ENCODE assay signal across 22 cellular contexts in the genomic region with DNA sequence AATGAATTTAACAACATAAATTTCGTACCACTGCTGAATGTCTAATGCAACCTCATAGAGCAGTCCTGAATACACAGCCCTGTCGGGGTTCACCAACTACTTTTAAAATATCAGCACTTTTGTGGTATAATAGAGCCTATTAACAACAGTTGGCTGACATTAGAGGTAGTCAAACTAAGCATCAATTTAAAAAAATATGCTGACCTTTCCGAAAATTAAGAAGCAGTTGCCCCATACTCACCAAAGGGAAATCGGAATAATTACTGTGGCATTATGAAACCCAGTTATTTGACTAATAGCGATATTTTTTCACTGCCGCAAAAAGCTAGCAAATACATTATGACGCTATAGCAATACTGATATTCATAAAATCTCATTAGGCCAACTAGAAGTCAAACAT.
"Had no signal": no experiment of that assay in that cellular context is flagged by ENCODE, and none has a peak within 500 bp of the region (broad histone marks: within the 10 kb centered on the region; RNA-seq: fewer than 3 reads in every experiment).

No MANE protein-coding gene starts in this region.

- H3K9me3 ChIP-seq: esophagus squamous epithelium, gastrocnemius medialis, left lung, lower lobe of right lung, mucosa of descending colon had no signal

- ATAC-seq: gastrocnemius medialis, left cardiac atrium, left lung, left ventricle myocardium superior, lower lobe of right lung, mucosa of descending colon had no signal

- H3K27ac ChIP-seq: coronary artery, dorsolateral prefrontal cortex, esophagus squamous epithelium, gastrocnemius medialis, heart right ventricle, left lung, lower lobe of right lung had no signal

- FAIRE-seq: colon, endothelial cell of umbilical vein, islet of Langerhans, keratinocyte had no signal

- H3K27me3 ChIP-seq: dorsolateral prefrontal cortex, esophagus squamous epithelium, gastrocnemius medialis, heart right ventricle, left lung had no signal

- DNase-seq: dermis blood vessel endothelial cell; dorsolateral prefrontal cortex; effector CD4-positive, alpha-beta T cell; effector memory CD4-positive, alpha-beta T cell; esophagus squamous epithelium; foreskin melanocyte; gastrocnemius medialis; glutamatergic neuron; head of caudate nucleus; heart right ventricle; hippocampal formation; left cardiac atrium; left lung; left ventricle myocardium superior; lower lobe of right lung; mucosa of descending colon; naive B cell had no signal

- H3K36me3 ChIP-seq: esophagus squamous epithelium, gastrocnemius medialis, heart right ventricle, left lung, lower lobe of right lung had no signal

- H3K4me3 ChIP-seq: coronary artery, dorsolateral prefrontal cortex, esophagus squamous epithelium, gastrocnemius medialis, heart right ventricle, left lung, lower lobe of right lung, mucosa of descending colon had no signal

- H3K4me1 ChIP-seq: esophagus squamous epithelium, gastrocnemius medialis, left lung, lower lobe of right lung had no signal
